8 cellular contexts compared by ENCODE assay signal in the genomic region with DNA sequence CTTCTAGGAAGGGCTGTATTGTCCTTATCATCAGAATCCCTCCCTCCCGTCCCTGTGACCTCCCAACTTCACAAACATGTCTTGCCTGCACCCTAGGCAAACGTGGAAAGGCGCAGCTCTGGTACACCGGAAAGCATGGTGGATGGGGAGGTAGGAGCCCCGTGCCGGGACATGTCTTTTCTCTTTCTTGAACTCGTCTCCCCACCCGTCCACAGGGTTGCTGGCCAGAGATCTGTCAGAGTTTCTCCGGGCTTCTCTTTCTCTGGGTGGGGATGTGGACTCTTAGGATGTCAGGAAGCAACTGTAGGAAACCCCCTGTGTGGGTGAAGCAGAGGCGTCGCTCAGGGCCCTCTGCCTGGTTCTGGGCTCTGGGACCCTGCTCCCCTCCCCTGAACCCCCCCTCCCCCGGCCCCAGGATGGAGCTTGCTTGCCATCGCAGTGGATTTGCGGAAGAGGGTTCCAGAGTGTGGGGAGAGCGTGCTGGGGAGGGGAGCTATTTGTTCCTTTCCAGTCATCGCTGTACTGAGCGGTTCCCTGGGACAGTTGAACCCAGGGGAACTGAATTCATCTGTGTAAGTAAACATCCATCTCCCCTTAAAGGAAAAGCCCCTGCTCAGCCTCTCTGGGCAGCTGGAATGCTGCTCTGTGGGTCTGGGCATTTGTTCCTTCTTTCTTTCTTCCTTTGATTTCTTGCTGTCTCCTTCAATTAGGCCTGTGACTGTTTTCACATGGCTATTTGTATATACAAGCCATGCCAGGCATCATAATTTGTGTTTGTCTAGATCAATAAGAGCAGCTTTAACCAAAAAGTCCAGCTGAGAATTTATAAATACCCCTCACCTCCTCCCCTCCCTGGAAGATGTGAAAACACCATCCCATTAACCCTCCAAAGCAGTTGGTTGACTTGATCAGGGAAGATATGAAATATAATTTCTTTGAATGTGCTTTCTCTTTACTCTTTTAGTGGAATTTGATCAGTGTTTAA.
A peak's percentile ranks its signal among the peaks of the same experiment; 100 is the strongest.
DNase-seq lines count a peak whose midpoint lies in the region; ATAC-seq, FAIRE-seq and TF ChIP-seq lines count a peak whose summit lies in the region.

No MANE protein-coding gene starts in this region.

- ATAC-seq in RWPE2 (ENCODE audit: low read depth) (peak; percentile 10; the same call in 2 of the 3 replicates), pancreas (no peak), HG02884 (IDR thresholded peaks at IDR 0.05; ENCODE audit: unreplicated experiment) (no peak)

- H3K4me1 Mint-ChIP-seq in CD4-positive, alpha-beta memory T cell, result peaks cover 67 to 100% (median 87%) of the 10 kb centered on the region in 4 donors

- CTCF ChIA-PET in CD4-positive, alpha-beta memory T cell (lab: Charles Lee; ENCODE audit: partially characterized antibody), result no interaction called here

- 19 to 30% methylated on average over 10 to 12 of the region's 17 CpGs for WGBS in esophagus squamous epithelium, 2 donors
- 66 to 68% methylated on average over 17 of the region's 17 CpGs for WGBS in pancreas, 2 donors

- H3K4me3 ChIP-seq in CD4-positive, alpha-beta memory T cell (ENCODE audit: low read length in 2 of 2), result no peak overlapping the region
- H3K4me3 ChIP-seq in RWPE2 (ENCODE audit: severe bottlenecking) (no peak overlapping the region), esophagus squamous epithelium (peak overlapping the region in 3 of 4 donors; percentile 5 to 37 (median 8)), pancreas (no peak overlapping the region)

- POLR2A ChIA-PET in CD4-positive, alpha-beta memory T cell (lab: Charles Lee; ENCODE audit: partially characterized antibody), result interaction anchor here (1.1 to 1.5 kb wide), 4 partner anchors 17 to 73 kb away, joined by 3 to 5 read pairs (median 4); a partner anchor contains a TSS

- H3K27ac Mint-ChIP-seq in CD4-positive, alpha-beta memory T cell, result peak overlapping the region; percentile 85 to 100 (median 88)

- peaks cover 100% of the 10 kb centered on the region for H3K4me1 ChIP-seq in CD4-positive, alpha-beta memory T cell (ENCODE audit: insufficient read depth, low read length)
- H3K4me1 ChIP-seq in RWPE2 (ENCODE audit: insufficient read depth, poor library complexity, severe bottlenecking) (peaks cover 76% of the 10 kb centered on the region), esophagus squamous epithelium (peaks cover 50 to 100% (median 81%) of the 10 kb centered on the region in 3 donors), pancreas (peaks cover 38 to 78% (median 76%) of the 10 kb centered on the region in 3 donors)

- H3K9me3 ChIP-seq in CD4-positive, alpha-beta memory T cell (ENCODE audit: control insufficient read depth in 1 of 2, low read length in 2 of 2), result no peaks in the 10 kb centered on the region
- H3K9me3 ChIP-seq in RWPE2 (ENCODE audit: severe bottlenecking), result no peaks in the 10 kb centered on the region
- H3K9me3 ChIP-seq in esophagus squamous epithelium, result no peaks in the 10 kb centered on the region
- H3K9me3 ChIP-seq in pancreas, result no peaks in the 10 kb centered on the region

- no peaks in the 10 kb centered on the region for H3K27me3 Mint-ChIP-seq in CD4-positive, alpha-beta memory T cell

- peaks cover 8 to 13% of the 10 kb centered on the region in 2 donors for H3K36me3 Mint-ChIP-seq in CD4-positive, alpha-beta memory T cell

- no peaks in the 10 kb centered on the region for H3K27me3 ChIP-seq in CD4-positive, alpha-beta memory T cell (ENCODE audit: insufficient read depth, low read length)
- no peaks in the 10 kb centered on the region for H3K27me3 ChIP-seq in RWPE2 (ENCODE audit: insufficient read depth, poor library complexity, severe bottlenecking)
- no peaks in the 10 kb centered on the region for H3K27me3 ChIP-seq in esophagus squamous epithelium
- no peaks in the 10 kb centered on the region for H3K27me3 ChIP-seq in pancreas

- peak overlapping the region in 7 of 8 donors; percentile 29 to 76 (median 52) for H3K4me3 Mint-ChIP-seq in CD4-positive, alpha-beta memory T cell

- no peaks in the 10 kb centered on the region for H3K9me3 Mint-ChIP-seq in CD4-positive, alpha-beta memory T cell

- TF ChIP-seq CTCF in RWPE2 (IDR thresholded peaks at IDR 0.05; ENCODE audit: poor library complexity, severe bottlenecking) (no peak), esophagus squamous epithelium (IDR thresholded peaks at IDR 0.05) (no peak), pancreas (IDR thresholded peaks at IDR 0.05) (no peak)

- intact Hi-C loops in CD4-positive, alpha-beta memory T cell (cut with micrococcal nuclease), result no loop called here
- intact Hi-C loops in esophagus squamous epithelium (cut with DNase I) (no loop called here), pancreas (cut with DNase I) (no loop called here)

- DNase-seq in CD4-positive, alpha-beta memory T cell, result no peak
- DNase-seq in RWPE2 (ENCODE audit: low spot score) (no peak), esophagus squamous epithelium (lab: John Stamatoyannopoulos, UW) (no peak), pancreas (no peak), SHP77 (lab: John Stamatoyannopoulos, UW) (no peak), C1 segment of cervical spinal cord (lab: John Stamatoyannopoulos, UW) (no peak), OCI-M1 (lab: John Stamatoyannopoulos, UW) (no peak)

- no peaks in the 10 kb centered on the region for H3K36me3 ChIP-seq in CD4-positive, alpha-beta memory T cell (ENCODE audit: insufficient read depth, low read length)
- H3K36me3 ChIP-seq in RWPE2 (ENCODE audit: low read depth) (0 out of 2 replicates have a peak, but pooled peaks cover 5% of the 10 kb centered on the region), esophagus squamous epithelium (no peaks in the 10 kb centered on the region), pancreas (no peaks in the 10 kb centered on the region)

- no peak for FAIRE-seq in pancreas (lab: Jason Lieb, UNC)

- TF ChIP-seq POLR2A in esophagus squamous epithelium (IDR thresholded peaks at IDR 0.05), result no peak

- H3K27ac ChIP-seq in CD4-positive, alpha-beta memory T cell (ENCODE audit: low read depth, low read length), result peak overlapping the region; percentile 45
- H3K27ac ChIP-seq in RWPE2 (ENCODE audit: poor library complexity, severe bottlenecking), result peak overlapping the region; percentile 55
- H3K27ac ChIP-seq in esophagus squamous epithelium, result peak overlapping the region; percentile 59 to 90 (median 84)
- peak overlapping the region; percentile 46 to 77 (median 61) for H3K27ac ChIP-seq in pancreas

Comparison
In these comparisons a context has a peak if more than half of its experiments do, and no peak if none do; other contexts are left out.
1. H3K4me3 ChIP-seq: peak in esophagus squamous epithelium (3 of 4); none in CD4-positive, alpha-beta memory T cell (0 of 2), RWPE2 (single experiment) and pancreas (0 of 4).
2. Peak in every context shown above with its lines, with median percentiles within 50 percentile points of each other: H3K27ac ChIP-seq.